ENCODE assay signal across 8 cellular contexts in genomic region chr15:90002428-90002844, GRCh38. TPM values are rescaled to one million over a fixed set of nuclear protein-coding genes. Genes with fewer than 3 reads are reported as not detected.
DNase-seq lines count a peak whose midpoint lies in the region; ATAC-seq and TF ChIP-seq lines count a peak whose summit lies in the region.

No MANE protein-coding gene starts in this region.

- TF ChIP-seq CTCF in AG04450 (IDR thresholded peaks at IDR 0.05; ENCODE audit: low read depth, low read length) = no peak
- TF ChIP-seq CTCF in esophagus muscularis mucosa (IDR thresholded peaks at IDR 0.05) = no peak
- TF ChIP-seq CTCF in vagina (IDR thresholded peaks at IDR 0.05) = no peak

- peak; percentile 50 for ATAC-seq in GM18511 (IDR thresholded peaks at IDR 0.05; ENCODE audit: unreplicated experiment)
- peak; percentile 39 to 43 for ATAC-seq in naive thymus-derived CD8-positive, alpha-beta T cell

- WGBS in esophagus muscularis mucosa = 12% methylated on average over 8 of the region's 27 CpGs

- H3K9me2 ChIP-seq in Karpas-422 (replicated peaks; ENCODE audit: insufficient read depth, low read length) = no peaks in the 10 kb centered on the region

- H3K27ac Mint-ChIP-seq in activated CD4-positive, alpha-beta memory T cell treated with anti-CD3 and anti-CD28 coated beads, Interleukin-2, amount 10 ng/mL, durations not matched to agents 7 days and 5 days = peak overlapping the region; percentile 77
- H3K27ac Mint-ChIP-seq in naive thymus-derived CD8-positive, alpha-beta T cell = peak overlapping the region; percentile 65 to 97 (median 84)

- H3K4me1 Mint-ChIP-seq in activated CD4-positive, alpha-beta memory T cell treated with anti-CD3 and anti-CD28 coated beads, Interleukin-2, amount 10 ng/mL, durations not matched to agents 7 days and 5 days = peaks cover 68% of the 10 kb centered on the region
- peaks cover 23 to 62% (median 54%) of the 10 kb centered on the region in 4 donors for H3K4me1 Mint-ChIP-seq in naive thymus-derived CD8-positive, alpha-beta T cell

- H3K4me1 ChIP-seq in Karpas-422 (ENCODE audit: low read length) = peaks cover 60% of the 10 kb centered on the region
- H3K4me1 ChIP-seq in esophagus muscularis mucosa = peaks cover 26 to 68% (median 64%) of the 10 kb centered on the region in 4 donors
- H3K4me1 ChIP-seq in vagina = peaks cover 63% of the 10 kb centered on the region

- H3K4me2 ChIP-seq in Karpas-422 (ENCODE audit: low read depth, low read length, poor library complexity, severe bottlenecking) = peak overlapping the region; percentile 91

- intact Hi-C loops in esophagus muscularis mucosa (cut with DNase I) = loop anchor here (5.0 kb wide), 1 partner anchor 65 kb away; no protein-coding TSS in a partner anchor
- intact Hi-C loops in vagina (cut with DNase I) = no loop called here

- peak overlapping the region; percentile 83 for H3K4me3 Mint-ChIP-seq in activated CD4-positive, alpha-beta memory T cell treated with anti-CD3 and anti-CD28 coated beads, Interleukin-2, amount 10 ng/mL, durations not matched to agents 7 days and 5 days
- H3K4me3 Mint-ChIP-seq in naive thymus-derived CD8-positive, alpha-beta T cell = peak overlapping the region; percentile 71 to 98 (median 86)

- no peaks in the 10 kb centered on the region for H3K9me3 Mint-ChIP-seq in activated CD4-positive, alpha-beta memory T cell treated with anti-CD3 and anti-CD28 coated beads, Interleukin-2, amount 10 ng/mL, durations not matched to agents 7 days and 5 days
- H3K9me3 Mint-ChIP-seq in naive thymus-derived CD8-positive, alpha-beta T cell = no peaks in the 10 kb centered on the region

- TF ChIP-seq POLR2A in esophagus muscularis mucosa (IDR thresholded peaks at IDR 0.05; ENCODE audit: low read depth) = no peak
- TF ChIP-seq POLR2A in vagina (IDR thresholded peaks at IDR 0.05) = no peak

- CTCF ChIA-PET in AG04450 (lab: Charles Lee) = interaction anchor here (0.5 to 1.5 kb wide), 2 partner anchors 24 to 31 kb away, joined by 4 to 5 read pairs; no protein-coding TSS in a partner anchor
- CTCF ChIA-PET in activated CD4-positive, alpha-beta memory T cell treated with anti-CD3 and anti-CD28 coated beads, Interleukin-2, amount 10 ng/mL, durations not matched to agents 7 days and 5 days (lab: Charles Lee) = interaction anchor here (1.2 to 1.5 kb wide), 3 partner anchors 11 to 77 kb away, joined by 3 to 6 read pairs (median 3); no protein-coding TSS in a partner anchor

- no peaks in the 10 kb centered on the region for H3K27me3 Mint-ChIP-seq in activated CD4-positive, alpha-beta memory T cell treated with anti-CD3 and anti-CD28 coated beads, Interleukin-2, amount 10 ng/mL, durations not matched to agents 7 days and 5 days
- H3K27me3 Mint-ChIP-seq in naive thymus-derived CD8-positive, alpha-beta T cell = peaks cover 0 to 2% (median 0%) of the 10 kb centered on the region in 5 donors

- H3K27me3 ChIP-seq in AG04450 (ENCODE audit: control insufficient read depth, insufficient read depth, low read length) (no peaks in the 10 kb centered on the region), Karpas-422 (ENCODE audit: low read length) (no peaks in the 10 kb centered on the region), esophagus muscularis mucosa (no peaks in the 10 kb centered on the region), vagina (no peaks in the 10 kb centered on the region)

- H3K9me3 ChIP-seq in AG04450 (ENCODE audit: control insufficient read depth, insufficient read depth, low read length) (no peaks in the 10 kb centered on the region; the same call in 1 of the 2 replicates), Karpas-422 (ENCODE audit: low read length) (no peaks in the 10 kb centered on the region), esophagus muscularis mucosa (no peaks in the 10 kb centered on the region), vagina (no peaks in the 10 kb centered on the region)

- H4K20me1 ChIP-seq in Karpas-422 (ENCODE audit: insufficient read depth, low read depth, low read length) = 0 out of 2 replicates have a peak, but pooled peaks cover 5% of the 10 kb centered on the region

- POLR2A ChIA-PET in AG04450 (lab: Yijun Ruan, JAX) = interaction anchor here (0.6 to 1.7 kb wide), 3 partner anchors 47 to 100 kb away, joined by 3 to 5 read pairs (median 3); no protein-coding TSS in a partner anchor
- POLR2A ChIA-PET in activated CD4-positive, alpha-beta memory T cell treated with anti-CD3 and anti-CD28 coated beads, Interleukin-2, amount 10 ng/mL, durations not matched to agents 7 days and 5 days (lab: Charles Lee) = interaction anchor here (0.5 to 5.4 kb wide), 14 partner anchors 10 to 263 kb away, joined by 3 to 33 read pairs (median 5); partner anchors contain the start of genes AP3S2 and NGRN
- POLR2A ChIA-PET in naive thymus-derived CD8-positive, alpha-beta T cell (lab: Charles Lee) = interaction anchor here (0.6 to 4.1 kb wide), 4 partner anchors 11 to 109 kb away, joined by 3 to 29 read pairs (median 5); partner anchors contain the start of gene AP3S2

- DNase-seq in AG04450 (ENCODE audit: low read depth, low spot score) (no peak), Karpas-422 (peak; percentile 83), esophagus muscularis mucosa (ENCODE audit: extremely low spot score) (no peak), vagina (ENCODE audit: extremely low spot score in 2 of 2) (no peak), NCI-H510A treated with DMSO at 0.1 percent for 48 hours (lab: John Stamatoyannopoulos, UW) (no peak)
- DNase-seq in activated CD4-positive, alpha-beta memory T cell treated with anti-CD3 and anti-CD28 coated beads, Interleukin-2, amount 10 ng/mL, durations not matched to agents 7 days and 5 days = peak; percentile 38
- peak in 6 of 10 donors; percentile 11 to 32 (median 22) for DNase-seq in naive thymus-derived CD8-positive, alpha-beta T cell

- H3K9ac ChIP-seq in Karpas-422 (ENCODE audit: low read length) = peak overlapping the region; percentile 79

- H3K36me3 ChIP-seq in Karpas-422 (ENCODE audit: insufficient read depth, low read length) = peaks cover 7% of the 10 kb centered on the region; the same call in 1 of the 2 replicates
- no peaks in the 10 kb centered on the region for H3K36me3 ChIP-seq in esophagus muscularis mucosa
- no peaks in the 10 kb centered on the region for H3K36me3 ChIP-seq in vagina

- peaks cover 13% of the 10 kb centered on the region for H3K36me3 Mint-ChIP-seq in activated CD4-positive, alpha-beta memory T cell treated with anti-CD3 and anti-CD28 coated beads, Interleukin-2, amount 10 ng/mL, durations not matched to agents 7 days and 5 days (ENCODE audit: low read depth)
- peaks cover 0 to 5% (median 0%) of the 10 kb centered on the region in 3 donors for H3K36me3 Mint-ChIP-seq in naive thymus-derived CD8-positive, alpha-beta T cell

- no peak overlapping the region for H2AFZ ChIP-seq in Karpas-422 (ENCODE audit: low read length)

- H3K4me3 ChIP-seq in AG04450 (ENCODE audit: low read depth, low read length) (peak overlapping the region; percentile 68), Karpas-422 (ENCODE audit: low read length) (peak overlapping the region; percentile 82), esophagus muscularis mucosa (peak overlapping the region; percentile 87 to 97 (median 90)), vagina (peak overlapping the region; percentile 90 to 95)

- H3K79me2 ChIP-seq in Karpas-422 (ENCODE audit: low read length) = peaks cover 57% of the 10 kb centered on the region

- no peak for TF ChIP-seq EP300 in esophagus muscularis mucosa (IDR thresholded peaks at IDR 0.05)

- H3K27ac ChIP-seq in AG04450 (ENCODE audit: low read depth, low read length) = peak overlapping the region; percentile 47
- peak overlapping the region; percentile 81 for H3K27ac ChIP-seq in Karpas-422 (ENCODE audit: low read length)
- peak overlapping the region; percentile 88 to 93 (median 90) for H3K27ac ChIP-seq in esophagus muscularis mucosa (replicated peaks in 1 of 4)
- peak overlapping the region; percentile 95 for H3K27ac ChIP-seq in vagina

RNA-seq across cellular contexts. Expression of gene ZNF710, which starts 1.3 kb away (rescaled TPM):
- 2.2 and 3.8 TPM in 2 replicates for polyA plus RNA-seq in AG04450 (2011; rRNA removed)
- 5.8 and 7.8 TPM in 2 replicates for polyA minus RNA-seq in AG04450 (2011; rRNA and poly(A)+ RNA removed)
- 25.2 and 32.3 TPM in 2 replicates for total RNA-seq in Karpas-422 (2014; rRNA removed; shearing (Covaris generic); ENCODE audit: low replicate concordance)
- 10 to 100 TPM; 19.4 to 20.7 TPM for total RNA-seq in activated CD4-positive, alpha-beta memory T cell treated with anti-CD3 and anti-CD28 coated beads, Interleukin-2, amount 10 ng/mL, durations not matched to agents 7 days and 5 days
- total RNA-seq in esophagus muscularis mucosa (10 to 100 TPM in 2 of 4 donors, 1 to 10 TPM in 2; 6.6 to 13.8 (median 10.1) TPM), vagina (23.1 TPM)
- 10 to 100 TPM; 13.8 to 14.5 TPM for total RNA-seq in naive thymus-derived CD8-positive, alpha-beta T cell
- 1 to 10 TPM in 1 of 3 donors, under 1 TPM in 2; 0.23 to 1.8 (median 0.47) TPM for polyA plus RNA-seq in naive thymus-derived CD8-positive, alpha-beta T cell

Comparison
In these comparisons a context has a peak if more than half of its experiments do, and no peak if none do; other contexts are left out.
1. DNase-seq: peak in Karpas-422 (single experiment), activated CD4-positive, alpha-beta memory T cell treated with anti-CD3 and anti-CD28 coated beads, Interleukin-2, amount 10 ng/mL, durations not matched to agents 7 days and 5 days (single experiment) and naive thymus-derived CD8-positive, alpha-beta T cell (6 of 10); none in AG04450 (single experiment), esophagus muscularis mucosa (single experiment), vagina (0 of 2) and NCI-H510A treated with DMSO at 0.1 percent for 48 hours (single experiment).
2. Peak in every context shown above with its lines, with median percentiles within 50 percentile points of each other: H3K27ac ChIP-seq and H3K4me3 ChIP-seq.